8 cellular contexts compared by ENCODE assay signal in genomic region chr17:17042381-17042736, GRCh38. TPM values are rescaled to one million over a fixed set of nuclear protein-coding genes. Genes with fewer than 3 reads are reported as not detected.
DNase-seq lines count a peak whose midpoint lies in the region; ATAC-seq and TF ChIP-seq lines count a peak whose summit lies in the region.

Gene MPRIP (plus strand): TSS chr17:17042457. CDS start chr17:17042849, 392 bp downstream.

- CTCF ChIA-PET in PC-9 (lab: Charles Lee): no interaction called here

- H4K20me1 ChIP-seq in PC-9 (ENCODE audit: insufficient read depth) (peaks cover 38% of the 10 kb centered on the region), neural progenitor cell (ENCODE audit: low read depth) (peaks cover 30% of the 10 kb centered on the region)

- H3K27ac ChIP-seq in PC-9: peak within 1 kb of the TSS; percentile 92
- H3K27ac ChIP-seq in esophagus (ENCODE audit: low read depth in 2 of 2, low read length in 1 of 2): peak within 1 kb of the TSS; percentile 86 to 94
- no peak within 1 kb of the TSS for H3K27ac ChIP-seq in neural progenitor cell

- H3K79me2 ChIP-seq in PC-9 (ENCODE audit: low read depth) (peaks cover 47% of the 10 kb centered on the region), neural progenitor cell (ENCODE audit: low read depth) (peaks cover 47% of the 10 kb centered on the region)

- BruUV-seq in PC-9 (replicated peaks; lab: Mats Ljungman, UMichigan): no TSS peak

- H3K4me1 ChIP-seq in PC-9 (replicated peaks; ENCODE audit: insufficient read depth): peaks cover 59% of the 10 kb centered on the region
- H3K4me1 ChIP-seq in esophagus (ENCODE audit: control insufficient read depth in 2 of 2, insufficient read depth in 2 of 2, low read length in 1 of 2): peaks cover 0 to 4% of the 10 kb centered on the region in 2 donors
- H3K4me1 ChIP-seq in neural progenitor cell: peaks cover 24% of the 10 kb centered on the region

- H3K4me3 ChIP-seq in PC-9 (peak within 1 kb of the TSS; percentile 92), esophagus (ENCODE audit: low read depth in 1 of 2, low read length in 2 of 2) (peak within 1 kb of the TSS; percentile 67 to 95), neural progenitor cell (peak within 1 kb of the TSS; percentile 98)

- peak within 1 kb of the TSS; percentile 99 for H3K4me3 Mint-ChIP-seq in neural progenitor cell

- H3K9ac ChIP-seq in neural progenitor cell: peak within 1 kb of the TSS; percentile 33

- H2AFZ ChIP-seq in PC-9: peak within 1 kb of the TSS; percentile 70
- H2AFZ ChIP-seq in neural progenitor cell (replicated peaks): peak within 1 kb of the TSS; percentile 81

- no peak for TF ChIP-seq CTCF in PC-9 (conservative IDR thresholded peaks at IDR 0.05)
- TF ChIP-seq CTCF in neural progenitor cell (IDR thresholded peaks at IDR 0.05): no peak

- H3F3A ChIP-seq in PC-9 (ENCODE audit: insufficient read depth, low read depth) (peaks cover 67% of the 10 kb centered on the region), neural progenitor cell (ENCODE audit: low read depth) (peaks cover 22% of the 10 kb centered on the region)

- peaks cover 50% of the 10 kb centered on the region for H3K4me1 Mint-ChIP-seq in neural progenitor cell

- H3K9me3 Mint-ChIP-seq in neural progenitor cell: peaks cover 13% of the 10 kb centered on the region

- 0 to 2% methylated on average over 19 to 68 of the region's 68 CpGs for WGBS in esophagus, 2 donors

- H3K27me3 Mint-ChIP-seq in neural progenitor cell (ENCODE audit: insufficient read depth, low read depth): peaks cover 11% of the 10 kb centered on the region

- POLR2A ChIA-PET in PC-9 (lab: Charles Lee; ENCODE audit: unreplicated experiment): interaction anchor here (1.0 kb wide), 1 partner anchor 14 kb away, joined by 4 read pairs; no protein-coding TSS in a partner anchor

- H3K36me3 ChIP-seq in PC-9 (ENCODE audit: low read depth) (peaks cover 27% of the 10 kb centered on the region), esophagus (ENCODE audit: control insufficient read depth in 2 of 2, insufficient read depth in 2 of 2, low read length in 1 of 2) (no peaks in the 10 kb centered on the region), neural progenitor cell (no peaks in the 10 kb centered on the region)

- peaks cover 10% of the 10 kb centered on the region for H3K36me3 Mint-ChIP-seq in neural progenitor cell

- H3K27me3 ChIP-seq in PC-9 (ENCODE audit: insufficient read depth, low read depth) (no peaks in the 10 kb centered on the region), esophagus (ENCODE audit: control insufficient read depth in 1 of 2, insufficient read depth in 2 of 2, low read length in 2 of 2) (no peaks in the 10 kb centered on the region), neural progenitor cell (peaks cover 10% of the 10 kb centered on the region)

- DNase-seq in PC-9 (no peak), neural progenitor cell (ENCODE audit: low spot score) (no peak), NCI-H510A treated with DMSO at 0.1 percent for 48 hours (lab: John Stamatoyannopoulos, UW) (no peak), NCI-H1105 (lab: John Stamatoyannopoulos, UW) (no peak)

- H3K27ac Mint-ChIP-seq in neural progenitor cell: peak within 1 kb of the TSS; percentile 93

- intact Hi-C loops in PC-9 (cut with micrococcal nuclease; ENCODE audit: unreplicated experiment): no loop called here

- peak within 1 kb of the TSS; percentile 99 for H3K4me2 ChIP-seq in PC-9
- H3K4me2 ChIP-seq in neural progenitor cell: peak within 1 kb of the TSS; percentile 83

- peak; percentile 6 for ATAC-seq in GM18868 (IDR thresholded peaks at IDR 0.05; ENCODE audit: unreplicated experiment)
- no peak for ATAC-seq in HG02973 (IDR thresholded peaks at IDR 0.05; ENCODE audit: unreplicated experiment)
- ATAC-seq in HG02642 (IDR thresholded peaks at IDR 0.05; ENCODE audit: poor library complexity, unreplicated experiment): no peak

- H3K9me2 ChIP-seq in PC-9 (ENCODE audit: insufficient read depth): no peaks in the 10 kb centered on the region

- H3K9me3 ChIP-seq in PC-9 (ENCODE audit: insufficient read depth, low read depth) (no peaks in the 10 kb centered on the region), esophagus (ENCODE audit: control insufficient read depth in 2 of 2, insufficient read depth in 1 of 2, low read depth in 1 of 2, low read length in 1 of 2) (no peaks in the 10 kb centered on the region), neural progenitor cell (ENCODE audit: low read depth) (no peaks in the 10 kb centered on the region)

RNA-seq across cellular contexts. Expression of gene MPRIP, which starts in this region (rescaled TPM):
- total RNA-seq in PC-9 (2021) (411 and 443 TPM in 2 replicates), neural progenitor cell (ENCODE audit: low replicate concordance) (42.1 and 65.0 TPM in 2 replicates)
- polyA plus RNA-seq in esophagus: 100 to 1,000 TPM; 122 to 226 TPM
